8 cellular contexts compared by ENCODE assay signal in the genomic region with DNA sequence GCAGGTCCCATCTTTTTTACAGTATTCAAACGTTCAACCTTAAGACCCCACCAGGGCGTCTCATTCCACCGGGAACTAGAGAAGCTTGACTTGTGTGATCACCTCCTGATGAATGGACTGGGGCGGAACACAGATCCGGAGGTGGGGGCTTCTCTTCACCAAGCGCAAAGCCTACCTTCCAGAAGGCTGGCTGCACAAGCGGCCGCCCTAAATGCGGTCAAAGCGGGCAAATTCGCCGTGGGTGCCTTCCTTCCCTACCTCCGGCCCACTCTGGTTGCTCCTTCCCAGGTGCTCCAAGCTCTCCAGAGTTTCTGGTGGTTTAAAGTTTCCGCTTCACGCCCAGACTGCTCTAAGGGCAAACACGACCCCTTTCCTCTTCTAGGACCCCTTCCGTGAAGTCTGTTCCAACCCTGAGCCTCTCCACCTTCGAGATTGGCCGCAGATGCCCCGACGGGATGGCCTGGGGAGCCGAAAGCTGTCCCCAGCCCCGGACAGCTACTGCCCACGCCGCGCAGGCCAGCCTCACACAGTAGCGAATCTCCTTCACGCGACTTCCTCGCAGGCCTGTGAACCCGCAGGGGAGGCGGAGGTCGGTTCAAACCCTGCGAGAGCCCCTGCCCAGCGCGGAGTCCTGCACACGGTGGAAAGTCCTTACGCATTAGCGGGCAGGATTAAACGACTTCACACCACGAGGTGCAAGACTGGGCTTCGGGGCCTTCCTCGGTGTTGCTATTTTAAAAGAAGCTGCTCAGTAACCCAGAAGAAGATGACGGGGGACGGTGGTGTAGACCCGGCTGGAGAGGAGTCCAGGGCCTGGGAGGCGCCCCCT. TPM values are rescaled to one million over a fixed set of nuclear protein-coding genes. Genes with fewer than 3 reads are reported as not detected.
DNase-seq lines count a peak whose midpoint lies in the region; ATAC-seq and TF ChIP-seq lines count a peak whose summit lies in the region.

No MANE protein-coding gene starts in this region.

- 16% methylated on average over 47 of the region's 47 CpGs for WGBS in smooth muscle cell (ENCODE audit: low lambda C conversion rate)

- peak; percentile 35 for DNase-seq in activated naive CD8-positive, alpha-beta T cell treated with anti-CD3 and anti-CD28 coated beads, Interleukin-2, amount 10 ng/mL, durations not matched to agents 7 days and 5 days
- DNase-seq in smooth muscle cell (lab: John Stamatoyannopoulos, UW; ENCODE audit: unreplicated experiment) = peak; percentile 41
- DNase-seq in NCI-H524 (lab: John Stamatoyannopoulos, UW) = no peak

- H3K9me3 ChIP-seq in HUES48 (ENCODE audit: control insufficient read depth, insufficient read depth, low read length) (no peaks in the 10 kb centered on the region), iPS-18c (ENCODE audit: control insufficient read depth, insufficient read depth, low read length) (no peaks in the 10 kb centered on the region), smooth muscle cell (replicated peaks; ENCODE audit: low read depth) (no peaks in the 10 kb centered on the region)

- peaks cover 29% of the 10 kb centered on the region for H3K79me2 ChIP-seq in smooth muscle cell (ENCODE audit: low read depth)

- peak overlapping the region; percentile 95 for H2AFZ ChIP-seq in smooth muscle cell (ENCODE audit: low read depth)

- peaks cover 32% of the 10 kb centered on the region for H3K4me1 ChIP-seq in HUES48 (ENCODE audit: control insufficient read depth, insufficient read depth, low read length)
- peaks cover 44% of the 10 kb centered on the region for H3K4me1 ChIP-seq in smooth muscle cell (ENCODE audit: low read depth)

- peaks cover 28% of the 10 kb centered on the region for H4K20me1 ChIP-seq in smooth muscle cell (ENCODE audit: low read depth)

- H3K9ac ChIP-seq in HUES48 (ENCODE audit: low read depth, low read length) (peak overlapping the region; percentile 89), smooth muscle cell (ENCODE audit: low read depth) (peak overlapping the region; percentile 94)

- peaks cover 3% of the 10 kb centered on the region for H3K4me1 Mint-ChIP-seq in activated naive CD8-positive, alpha-beta T cell treated with anti-CD3 and anti-CD28 coated beads, Interleukin-2, amount 10 ng/mL, durations not matched to agents 7 days and 5 days

- peak overlapping the region; percentile 94 for H3K4me3 ChIP-seq in HUES48 (ENCODE audit: low read depth, low read length)
- H3K4me3 ChIP-seq in iPS-18c (ENCODE audit: insufficient read depth, low read depth, low read length) = peak overlapping the region; percentile 89
- H3K4me3 ChIP-seq in smooth muscle cell = peak overlapping the region; percentile 77

- no peak for TF ChIP-seq CTCF in smooth muscle cell (IDR thresholded peaks at IDR 0.05; ENCODE audit: borderline replicate concordance, insufficient read depth, poor library complexity, severe bottlenecking)

- POLR2A ChIA-PET in activated naive CD8-positive, alpha-beta T cell treated with anti-CD3 and anti-CD28 coated beads, Interleukin-2, amount 10 ng/mL, durations not matched to agents 7 days and 5 days (lab: Charles Lee) = interaction anchor here (0.6 to 1.1 kb wide), 2 partner anchors 81 to 179 kb away, joined by 3 read pairs; no protein-coding TSS in a partner anchor

- peak overlapping the region; percentile 25 for H3K4me3 Mint-ChIP-seq in activated naive CD8-positive, alpha-beta T cell treated with anti-CD3 and anti-CD28 coated beads, Interleukin-2, amount 10 ng/mL, durations not matched to agents 7 days and 5 days

- ATAC-seq in activated naive CD8-positive, alpha-beta T cell treated with anti-CD3 and anti-CD28 coated beads, Interleukin-2, amount 10 ng/mL, durations not matched to agents 7 days and 5 days (ENCODE audit: low read depth) = no peak
- ATAC-seq in GM21786 (IDR thresholded peaks at IDR 0.05; ENCODE audit: unreplicated experiment) (no peak), GM21360 (IDR thresholded peaks at IDR 0.05; ENCODE audit: unreplicated experiment) (no peak), GM19397 (IDR thresholded peaks at IDR 0.05; ENCODE audit: unreplicated experiment) (no peak)

- peaks cover 6% of the 10 kb centered on the region for H3F3A ChIP-seq in smooth muscle cell (ENCODE audit: low read depth)

- H3K27ac ChIP-seq in HUES48 (ENCODE audit: low read depth, low read length) (peak overlapping the region; percentile 98), smooth muscle cell (ENCODE audit: low read depth) (peak overlapping the region; percentile 92)

- H3K27ac Mint-ChIP-seq in activated naive CD8-positive, alpha-beta T cell treated with anti-CD3 and anti-CD28 coated beads, Interleukin-2, amount 10 ng/mL, durations not matched to agents 7 days and 5 days = no peak overlapping the region

- no peaks in the 10 kb centered on the region for H3K9me3 Mint-ChIP-seq in activated naive CD8-positive, alpha-beta T cell treated with anti-CD3 and anti-CD28 coated beads, Interleukin-2, amount 10 ng/mL, durations not matched to agents 7 days and 5 days

- peaks cover 58% of the 10 kb centered on the region for H3K27me3 Mint-ChIP-seq in activated naive CD8-positive, alpha-beta T cell treated with anti-CD3 and anti-CD28 coated beads, Interleukin-2, amount 10 ng/mL, durations not matched to agents 7 days and 5 days

- peaks cover 16% of the 10 kb centered on the region; the same call in 1 of the 2 replicates for H3K27me3 ChIP-seq in HUES48 (ENCODE audit: control insufficient read depth, insufficient read depth, low read length)
- no peaks in the 10 kb centered on the region for H3K27me3 ChIP-seq in smooth muscle cell (ENCODE audit: low read depth)

- H3K36me3 ChIP-seq in HUES48 (ENCODE audit: control insufficient read depth, insufficient read depth, low read length) = no peaks in the 10 kb centered on the region
- no peaks in the 10 kb centered on the region for H3K36me3 ChIP-seq in smooth muscle cell (ENCODE audit: low read depth)

- peak overlapping the region; percentile 86 for H3K4me2 ChIP-seq in smooth muscle cell

- no peaks in the 10 kb centered on the region for H3K36me3 Mint-ChIP-seq in activated naive CD8-positive, alpha-beta T cell treated with anti-CD3 and anti-CD28 coated beads, Interleukin-2, amount 10 ng/mL, durations not matched to agents 7 days and 5 days

RNA-seq across cellular contexts. Expression of gene WWC2, which starts 1.6 kb away (rescaled TPM):
- 1 to 10 TPM in 1 of 2 experiments, under 1 TPM in 1; 0.91 to 1.2 TPM for total RNA-seq in activated naive CD8-positive, alpha-beta T cell treated with anti-CD3 and anti-CD28 coated beads, Interleukin-2, amount 10 ng/mL, durations not matched to agents 7 days and 5 days
- total RNA-seq in smooth muscle cell = 13.5 and 18.1 TPM in 2 replicates
- 11.2 TPM in 2 replicates for polyA plus RNA-seq in smooth muscle cell

Comparison
In these comparisons a context has a peak if more than half of its experiments do, and no peak if none do; other contexts are left out.
1. DNase-seq: peak in activated naive CD8-positive, alpha-beta T cell treated with anti-CD3 and anti-CD28 coated beads, Interleukin-2, amount 10 ng/mL, durations not matched to agents 7 days and 5 days (single experiment) and smooth muscle cell (single experiment); none in NCI-H524 (0 of 2).
2. Peak in every context shown above with its lines, with median percentiles within 50 percentile points of each other: H3K4me3 ChIP-seq.